In the genomic region with DNA sequence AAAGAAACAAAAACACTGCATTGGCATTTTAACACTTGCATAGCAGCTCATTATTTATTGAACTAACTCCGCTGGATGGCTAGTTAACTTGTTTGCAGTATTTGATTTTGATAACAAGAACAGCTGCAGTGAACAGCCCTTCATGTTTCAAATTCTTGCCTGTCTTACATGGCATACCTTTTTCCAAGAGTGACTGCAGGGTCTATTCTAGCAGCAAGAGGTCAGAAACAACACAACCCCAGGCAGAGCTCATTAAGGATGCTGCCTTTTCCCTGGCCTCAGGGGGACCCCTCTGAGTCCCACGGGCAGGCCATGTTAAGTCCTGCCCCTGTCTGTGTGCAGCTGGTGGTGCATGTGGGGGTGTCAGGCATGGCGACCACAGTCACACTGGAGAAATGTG, we compare ENCODE assay signal across 29 cellular contexts. TPM values are rescaled to one million over a fixed set of nuclear protein-coding genes. Genes with fewer than 3 reads are reported as not detected.
DNase-seq lines count a peak whose midpoint lies in the region; ATAC-seq, FAIRE-seq and TF ChIP-seq lines count a peak whose summit lies in the region.
"Had no signal": no experiment of that assay in that cellular context is flagged by ENCODE, and none has a peak within 500 bp of the region (broad histone marks: within the 10 kb centered on the region; RNA-seq: fewer than 3 reads in every experiment).

No MANE protein-coding gene starts in this region.

- H3K4me1 ChIP-seq in HEK293 (ENCODE audit: control insufficient read depth, insufficient read depth, low read length) (no peaks in the 10 kb centered on the region), adrenal gland (replicated peaks in 1 of 2) (peaks cover 0 to 9% of the 10 kb centered on the region in 2 donors), HepG2 (ENCODE audit: insufficient read depth, low read length) (peaks cover 32% of the 10 kb centered on the region), pancreas (peaks cover 0 to 10% (median 8%) of the 10 kb centered on the region in 3 donors)
- H3K4me1 ChIP-seq: A549 had no signal

- H3K27me3 Mint-ChIP-seq in HFFc6 (ENCODE audit: insufficient read depth), result no peaks in the 10 kb centered on the region

- no peak for TF ChIP-seq POLR2A in adrenal gland (IDR thresholded peaks at IDR 0.05)
- TF ChIP-seq POLR2A in HepG2 (IDR thresholded peaks at IDR 0.05; ENCODE audit: insufficient read depth in 1 of 2, low read depth in 2 of 2, low read length in 2 of 2), result no peak

- no peak for DNase-seq in adrenal gland
- no peak for DNase-seq in HepG2 (ENCODE audit: low spot score)
- no peak for DNase-seq in pancreas
- no peak for DNase-seq in A172 (ENCODE audit: low spot score)
- no peak for DNase-seq in NCI-H2081 (lab: John Stamatoyannopoulos, UW)
- no peak for DNase-seq in brain microvascular endothelial cell
- DNase-seq in HFFc6, result no peak
- DNase-seq: C1 segment of cervical spinal cord; CD8-positive, alpha-beta T cell; DMS 273 treated with DMSO at 0.1 percent for 48 hours; DMS79; EL; GDM1; GM23248; H9; KBM-7; NCI-H1105 treated with DMSO at 0.1 percent for 48 hours; NCI-H146; NCI-H2029 treated with DMSO at 0.1 percent for 48 hours; NCI-H2227 treated with DMSO at 0.1 percent for 48 hours; NCI-H526 treated with DMSO at 0.1 percent for 48 hours; SK-N-SH had no signal

- no peaks in the 10 kb centered on the region for H4K20me1 ChIP-seq in HepG2 (ENCODE audit: insufficient read depth, low read length)

- peaks cover 3% of the 10 kb centered on the region; the same call in 1 of the 2 replicates for H3K9me3 Mint-ChIP-seq in HFFc6
- H3K9me3 Mint-ChIP-seq: CD8-positive, alpha-beta T cell; H9 had no signal

- TF ChIP-seq EP300 in HepG2 (IDR thresholded peaks at IDR 0.05; ENCODE audit: low read depth in 2 of 2, low read length in 2 of 2), result no peak
- no peak for TF ChIP-seq EP300 in HepG2 (CRISPR knock-in tag; IDR thresholded peaks at IDR 0.05; ENCODE audit: borderline replicate concordance)

- H3K4me3 ChIP-seq in HEK293 (ENCODE audit: low read depth, low read length) (no peak overlapping the region), adrenal gland (no peak overlapping the region), HepG2 (replicated peaks in 1 of 3; ENCODE audit: insufficient read depth in 1 of 3, low read depth in 2 of 3, low read length in 3 of 3) (no peak overlapping the region), pancreas (no peak overlapping the region), brain microvascular endothelial cell (ENCODE audit: low read depth, low read length) (no peak overlapping the region)
- H3K4me3 ChIP-seq: A549, GM12878, GM23248 had no signal

- BruUV-seq in HepG2 (replicated peaks; lab: Mats Ljungman, UMichigan), result no TSS peak

- no peak for TF ChIP-seq RAD21 in HepG2 (CRISPR knock-in tag; IDR thresholded peaks at IDR 0.05)

- intact Hi-C loops in adrenal gland (cut with DNase I), result no loop called here
- intact Hi-C loops in HepG2 (cut with micrococcal nuclease; ENCODE audit: unreplicated experiment), result no loop called here
- intact Hi-C loops in pancreas (cut with DNase I), result no loop called here

- CTCF ChIA-PET in HEK293 (lab: Yijun Ruan, JAX) (interaction anchor here (0.6 kb wide), 1 partner anchor 32 kb away, joined by 4 read pairs; no protein-coding TSS in a partner anchor), HepG2 (lab: Yijun Ruan, JAX; ENCODE audit: low intra/inter-chr PET ratio, low total read pairs) (interaction anchor here (0.9 to 1.1 kb wide), 2 partner anchors 28 to 30 kb away, joined by 3 read pairs; a partner anchor contains a TSS)

- no peak overlapping the region for H3K4me2 ChIP-seq in HepG2 (ENCODE audit: low read depth, low read length)
- H3K4me2 ChIP-seq: A549, SK-N-SH had no signal

- peaks cover 11% of the 10 kb centered on the region for H3K4me1 Mint-ChIP-seq in HFFc6 (ENCODE audit: low read depth)
- H3K4me1 Mint-ChIP-seq: H9 had no signal

- peaks cover 0 to 26% of the 10 kb centered on the region in 2 experiments; a peak in 2 of 3 replicates for H3K36me3 ChIP-seq in HEK293 (ENCODE audit: control insufficient read depth in 2 of 2, insufficient read depth in 1 of 2, low read length in 2 of 2)
- peaks cover 0 to 61% of the 10 kb centered on the region in 2 donors for H3K36me3 ChIP-seq in adrenal gland (replicated peaks in 1 of 2)
- H3K36me3 ChIP-seq in HepG2 (replicated peaks in 1 of 2; ENCODE audit: control insufficient read depth in 1 of 2, insufficient read depth in 2 of 2, low read length in 2 of 2), result peaks cover 22 to 60% of the 10 kb centered on the region in 2 experiments
- peaks cover 0 to 23% (median 4%) of the 10 kb centered on the region in 3 donors for H3K36me3 ChIP-seq in pancreas
- H3K36me3 ChIP-seq in brain microvascular endothelial cell (replicated peaks), result peaks cover 12% of the 10 kb centered on the region

- no peak overlapping the region for H2AFZ ChIP-seq in HepG2 (ENCODE audit: low read length)
- H2AFZ ChIP-seq: GM23248 had no signal

- no peaks in the 10 kb centered on the region for H3K79me2 ChIP-seq in HepG2 (ENCODE audit: insufficient read depth, low read length)

- H3K9me3 ChIP-seq in HEK293 (ENCODE audit: control insufficient read depth, insufficient read depth, low read depth, low read length) (no peaks in the 10 kb centered on the region), adrenal gland (replicated peaks in 1 of 3) (no peaks in the 10 kb centered on the region), HepG2 (ENCODE audit: low read length) (no peaks in the 10 kb centered on the region), pancreas (no peaks in the 10 kb centered on the region)
- H3K9me3 ChIP-seq: SK-N-SH had no signal

- WGBS in adrenal gland, 4 donors, result 93 to 100% (median 97%) methylated on average over 2 to 3 of the region's 3 CpGs
- WGBS in HepG2 (ENCODE audit: low lambda C conversion rate), result 100% methylated on average over 1 of the region's 3 CpGs
- WGBS in pancreas, 2 donors, result 76% methylated on average over 3 of the region's 3 CpGs

- no peak overlapping the region for H3K9ac ChIP-seq in HepG2 (ENCODE audit: insufficient read depth, low read depth, low read length)
- H3K9ac ChIP-seq: GM23248, SK-N-SH had no signal

- POLR2A ChIA-PET in HEK293 (lab: Yijun Ruan, JAX) (no interaction called here), HepG2 (lab: Yijun Ruan, JAX) (interaction anchor here (0.6 to 2.0 kb wide), 5 partner anchors 23 to 41 kb away, joined by 3 to 20 read pairs (median 4); a partner anchor contains a TSS)

- H3K27me3 ChIP-seq in adrenal gland, result no peaks in the 10 kb centered on the region
- H3K27me3 ChIP-seq in HepG2 (ENCODE audit: control insufficient read depth in 1 of 2, insufficient read depth in 2 of 2, low read length in 2 of 2), result no peaks in the 10 kb centered on the region; a peak in 1 of 5 replicates
- H3K27me3 ChIP-seq in pancreas, result no peaks in the 10 kb centered on the region
- H3K27me3 ChIP-seq in brain microvascular endothelial cell (replicated peaks), result no peaks in the 10 kb centered on the region

- in situ Hi-C loops in HepG2 (cut with HindIII; ENCODE audit: extremely low pct_ligation_motif_present, low pct_unique_long_range_greater_than_20kb), result no loop called here
- in situ Hi-C loops in brain microvascular endothelial cell (cut with HindIII; ENCODE audit: low pct_ligation_motif_present, low sequenced_read_pairs), result no loop called here

- TF ChIP-seq CTCF in HEK293 (tag by site-specific recombination; IDR thresholded peaks at IDR 0.05) (no peak), adrenal gland (IDR thresholded peaks at IDR 0.05) (no peak), HepG2 (CRISPR knock-in tag; IDR thresholded peaks at IDR 0.05) (no peak), pancreas (IDR thresholded peaks at IDR 0.05) (no peak), brain microvascular endothelial cell (IDR thresholded peaks at IDR 0.05; ENCODE audit: low read depth, low read length, missing control alignments) (no peak), HFFc6 (IDR thresholded peaks at IDR 0.05) (no peak)

- no peak overlapping the region for H3K27ac Mint-ChIP-seq in HFFc6
- H3K27ac Mint-ChIP-seq: CD8-positive, alpha-beta T cell; H9 had no signal

- H3K27ac ChIP-seq in HEK293 (ENCODE audit: extremely low read depth, low read depth, low read length) (no peak overlapping the region), adrenal gland (peak overlapping the region in 3 of 5 donors; percentile 43 to 82 (median 60)), HepG2 (ENCODE audit: extremely low read length, insufficient read depth, low read length) (peak overlapping the region; percentile 32), pancreas (peak overlapping the region in 1 of 4 donors; percentile 50), brain microvascular endothelial cell (no peak overlapping the region)
- H3K27ac ChIP-seq: GM23248 had no signal

- ATAC-seq in HepG2, result peak; percentile 52
- peak in 3 of 4 donors; percentile 4 to 15 (median 14) for ATAC-seq in pancreas
- ATAC-seq: A549; CD8-positive, alpha-beta T cell; GM12878 had no signal

- no peak for FAIRE-seq in HepG2 (lab: Jason Lieb, UNC)
- FAIRE-seq in pancreas (lab: Jason Lieb, UNC), result no peak
- FAIRE-seq: A549, GM12878 had no signal

- peaks cover 49% of the 10 kb centered on the region for H3K36me3 Mint-ChIP-seq in HFFc6 (ENCODE audit: low read depth)

- H3K4me3 Mint-ChIP-seq in HFFc6, result no peak overlapping the region
- H3K4me3 Mint-ChIP-seq: CD8-positive, alpha-beta T cell; H9 had no signal

RNA-seq across cellular contexts. Expression of a gene that starts 16.6 kb away (rescaled TPM):
- total RNA-seq in adrenal gland, result 10 to 100 TPM; 31.6 to 89.2 (median 58.6) TPM
- polyA plus RNA-seq in adrenal gland, result 10 to 100 TPM; 20.3 to 46.1 (median 21.1) TPM
- total RNA-seq in HepG2 (2016; rRNA removed; fragmentation: Illumina TruSeq; extraction: Trizol), result 56.6 and 57.7 TPM in 2 replicates
- 13.1 and 14.4 TPM in 2 replicates for total RNA-seq in HepG2 (2016; cell fraction: cytosol; rRNA removed; fragmentation: Illumina TruSeq; extraction: Trizol; ENCODE audit: low read depth)
- 51.1 and 64.9 TPM in 2 replicates for total RNA-seq in HepG2 (2016; cell fraction: insoluble cytoplasmic fraction; rRNA removed; fragmentation: Illumina TruSeq; extraction: Trizol)
- 36.0 and 36.7 TPM in 2 replicates for total RNA-seq in HepG2 (2016; cell fraction: membrane; rRNA removed; fragmentation: Illumina TruSeq; extraction: Trizol)
- 30.3 and 33.5 TPM in 2 replicates for total RNA-seq in HepG2 (2016; cell fraction: nucleus; rRNA removed; fragmentation: Illumina TruSeq; extraction: Trizol)
- polyA plus RNA-seq in HepG2 (2011; rRNA removed), result 53.1 and 64.3 TPM in 2 replicates
- polyA plus RNA-seq in HepG2 (2011; cell fraction: cytosol; rRNA removed), result 37.2 and 38.6 TPM in 2 replicates
- polyA plus RNA-seq in HepG2 (2011; cell fraction: nucleus; rRNA removed), result 97.0 and 102 TPM in 2 replicates
- polyA plus RNA-seq in HepG2 (2012), result 26.8 and 28.6 TPM in 2 replicates
- polyA plus RNA-seq in HepG2 (2016; cell fraction: cytosol; fragmentation: Illumina TruSeq; extraction: Trizol; ENCODE audit: low read depth), result 15.6 and 16.2 TPM in 2 replicates
- 40.6 and 44.1 TPM in 2 replicates for polyA plus RNA-seq in HepG2 (2016; cell fraction: insoluble cytoplasmic fraction; fragmentation: Illumina TruSeq; extraction: Trizol; ENCODE audit: low read depth)
- 22.8 and 23.5 TPM in 2 replicates for polyA plus RNA-seq in HepG2 (2016; cell fraction: membrane; fragmentation: Illumina TruSeq; extraction: Trizol; ENCODE audit: low read depth)
- 51.1 and 66.5 TPM in 2 replicates for polyA plus RNA-seq in HepG2 (2016; cell fraction: nucleus; fragmentation: Illumina TruSeq; extraction: Trizol; ENCODE audit: insufficient read depth, low read depth)
- 22.4 and 187 TPM in 2 replicates for polyA minus RNA-seq in HepG2 (2011; rRNA and poly(A)+ RNA removed; ENCODE audit: low replicate concordance)
- 44.1 and 52.6 TPM in 2 replicates for polyA minus RNA-seq in HepG2 (2011; cell fraction: cytosol; rRNA and poly(A)+ RNA removed)
- polyA minus RNA-seq in HepG2 (2011; cell fraction: nucleus; rRNA and poly(A)+ RNA removed), result 46.4 and 57.7 TPM in 2 replicates
- 10 to 100 TPM; 32.9 to 44.4 (median 37.1) TPM for total RNA-seq in pancreas
- 10 to 100 TPM; 10.4 to 20.7 TPM for polyA plus RNA-seq in pancreas
- total RNA-seq in A172 (2014; rRNA removed; shearing (Covaris generic)), result 14.6 and 19.1 TPM in 2 replicates
- 10 to 100 TPM; 30.5 to 54.1 (median 32.4) TPM for total RNA-seq in HFFc6 (2021; fragmentation: NEBNext Ultra II Directional; extraction: Animal tissue kit (Norgen Biotek cat#: 25700))

RNA-seq across cellular contexts. Expression of a gene that starts 28.9 kb away (rescaled TPM):
- total RNA-seq in adrenal gland (10 to 100 TPM in 4 of 8 donors, 1 to 10 TPM in 3, under 1 TPM in 1; 0.90 to 29.2 (median 9.0) TPM), HepG2 (2016; rRNA removed; fragmentation: Illumina TruSeq; extraction: Trizol) (43.0 and 146 TPM in 2 replicates), pancreas (100 to 1,000 TPM in 2 of 6 donors, 10 to 100 TPM in 4; 33.3 to 277 (median 43.5) TPM)
- polyA plus RNA-seq in adrenal gland (1 to 10 TPM in 2 of 3 donors, under 1 TPM in 1; 0.33 to 5.3 (median 2.6) TPM), HepG2 (2011; rRNA removed) (422 and 537 TPM in 2 replicates), pancreas (10 to 100 TPM; 28.1 to 57.7 TPM)
- total RNA-seq in HepG2 (2016; cell fraction: cytosol; rRNA removed; fragmentation: Illumina TruSeq; extraction: Trizol; ENCODE audit: low read depth), result 42.0 and 45.2 TPM in 2 replicates
- total RNA-seq in HepG2 (2016; cell fraction: insoluble cytoplasmic fraction; rRNA removed; fragmentation: Illumina TruSeq; extraction: Trizol), result 37.4 and 148 TPM in 2 replicates
- 53.4 and 57.4 TPM in 2 replicates for total RNA-seq in HepG2 (2016; cell fraction: membrane; rRNA removed; fragmentation: Illumina TruSeq; extraction: Trizol)
- 112 and 139 TPM in 2 replicates for total RNA-seq in HepG2 (2016; cell fraction: nucleus; rRNA removed; fragmentation: Illumina TruSeq; extraction: Trizol)
- polyA plus RNA-seq in HepG2 (2011; cell fraction: cytosol; rRNA removed), result 539 and 794 TPM in 2 replicates
- 1,510 and 1,558 TPM in 2 replicates for polyA plus RNA-seq in HepG2 (2011; cell fraction: nucleus; rRNA removed)
- 229 and 758 TPM in 2 replicates for polyA plus RNA-seq in HepG2 (2012)
- 22.2 and 24.9 TPM in 2 replicates for polyA plus RNA-seq in HepG2 (2016; cell fraction: cytosol; fragmentation: Illumina TruSeq; extraction: Trizol; ENCODE audit: low read depth)
- 49.2 and 57.0 TPM in 2 replicates for polyA plus RNA-seq in HepG2 (2016; cell fraction: insoluble cytoplasmic fraction; fragmentation: Illumina TruSeq; extraction: Trizol; ENCODE audit: low read depth)
- polyA plus RNA-seq in HepG2 (2016; cell fraction: membrane; fragmentation: Illumina TruSeq; extraction: Trizol; ENCODE audit: low read depth), result 30.8 and 31.5 TPM in 2 replicates
- polyA plus RNA-seq in HepG2 (2016; cell fraction: nucleus; fragmentation: Illumina TruSeq; extraction: Trizol; ENCODE audit: insufficient read depth, low read depth), result 315 and 334 TPM in 2 replicates
- polyA minus RNA-seq in HepG2 (2011; rRNA and poly(A)+ RNA removed; ENCODE audit: low replicate concordance), result 4.5 and 440 TPM in 2 replicates
- polyA minus RNA-seq in HepG2 (2011; cell fraction: cytosol; rRNA and poly(A)+ RNA removed), result 366 and 433 TPM in 2 replicates
- polyA minus RNA-seq in HepG2 (2011; cell fraction: nucleus; rRNA and poly(A)+ RNA removed), result 115 and 151 TPM in 2 replicates
- 89.8 and 93.9 TPM in 2 replicates for total RNA-seq in A172 (2014; rRNA removed; shearing (Covaris generic))
- total RNA-seq in HFFc6 (2021; fragmentation: NEBNext Ultra II Directional; extraction: Animal tissue kit (Norgen Biotek cat#: 25700)), result 10 to 100 TPM; 21.3 to 36.9 (median 24.9) TPM
- total RNA-seq: CD8-positive, alpha-beta T cell had no signal

RNA-seq across cellular contexts. Expression of a gene that starts 34.2 kb away (rescaled TPM):
- total RNA-seq in adrenal gland (100 to 1,000 TPM; 107 to 290 (median 161) TPM), HepG2 (2016; rRNA removed; fragmentation: Illumina TruSeq; extraction: Trizol) (166 and 188 TPM in 2 replicates), pancreas (10 to 100 TPM; 16.5 to 39.0 (median 33.4) TPM)
- polyA plus RNA-seq in adrenal gland (100 to 1,000 TPM; 105 to 195 (median 120) TPM), HepG2 (2011; rRNA removed) (65.8 and 66.8 TPM in 2 replicates), pancreas (10 to 100 TPM; 65.9 to 67.9 TPM)
- total RNA-seq in HepG2 (2016; cell fraction: cytosol; rRNA removed; fragmentation: Illumina TruSeq; extraction: Trizol; ENCODE audit: low read depth), result 129 and 159 TPM in 2 replicates
- 185 and 208 TPM in 2 replicates for total RNA-seq in HepG2 (2016; cell fraction: insoluble cytoplasmic fraction; rRNA removed; fragmentation: Illumina TruSeq; extraction: Trizol)
- 248 and 299 TPM in 2 replicates for total RNA-seq in HepG2 (2016; cell fraction: membrane; rRNA removed; fragmentation: Illumina TruSeq; extraction: Trizol)
- total RNA-seq in HepG2 (2016; cell fraction: nucleus; rRNA removed; fragmentation: Illumina TruSeq; extraction: Trizol), result 62.8 and 69.8 TPM in 2 replicates
- polyA plus RNA-seq in HepG2 (2011; cell fraction: cytosol; rRNA removed), result 97.1 and 133 TPM in 2 replicates
- 51.8 and 54.0 TPM in 2 replicates for polyA plus RNA-seq in HepG2 (2011; cell fraction: nucleus; rRNA removed)
- 62.7 and 78.9 TPM in 2 replicates for polyA plus RNA-seq in HepG2 (2012)
- 166 and 238 TPM in 2 replicates for polyA plus RNA-seq in HepG2 (2016; cell fraction: cytosol; fragmentation: Illumina TruSeq; extraction: Trizol; ENCODE audit: low read depth)
- 205 and 220 TPM in 2 replicates for polyA plus RNA-seq in HepG2 (2016; cell fraction: insoluble cytoplasmic fraction; fragmentation: Illumina TruSeq; extraction: Trizol; ENCODE audit: low read depth)
- 217 and 267 TPM in 2 replicates for polyA plus RNA-seq in HepG2 (2016; cell fraction: membrane; fragmentation: Illumina TruSeq; extraction: Trizol; ENCODE audit: low read depth)
- 105 and 120 TPM in 2 replicates for polyA plus RNA-seq in HepG2 (2016; cell fraction: nucleus; fragmentation: Illumina TruSeq; extraction: Trizol; ENCODE audit: insufficient read depth, low read depth)
- 40.8 and 88.8 TPM in 2 replicates for polyA minus RNA-seq in HepG2 (2011; rRNA and poly(A)+ RNA removed; ENCODE audit: low replicate concordance)
- 24.9 and 32.6 TPM in 2 replicates for polyA minus RNA-seq in HepG2 (2011; cell fraction: cytosol; rRNA and poly(A)+ RNA removed)
- polyA minus RNA-seq in HepG2 (2011; cell fraction: nucleus; rRNA and poly(A)+ RNA removed), result 13.4 and 14.2 TPM in 2 replicates
- 403 and 478 TPM in 2 replicates for total RNA-seq in A172 (2014; rRNA removed; shearing (Covaris generic))
- 100 to 1,000 TPM; 175 to 217 (median 202) TPM for total RNA-seq in HFFc6 (2021; fragmentation: NEBNext Ultra II Directional; extraction: Animal tissue kit (Norgen Biotek cat#: 25700))

RNA-seq across cellular contexts. Expression of a gene that starts 40.4 kb away (rescaled TPM):
- total RNA-seq in adrenal gland, result 10 to 100 TPM in 7 of 8 donors, 1 to 10 TPM in 1; 8.7 to 38.2 (median 22.5) TPM
- polyA plus RNA-seq in adrenal gland, result 10 to 100 TPM in 1 of 3 donors, 1 to 10 TPM in 2; 5.1 to 18.4 (median 8.5) TPM
- 0.13 TPM in 1 of 2 replicates, not detected in the other for total RNA-seq in HepG2 (2016; rRNA removed; fragmentation: Illumina TruSeq; extraction: Trizol)
- 0.20 TPM in 1 of 2 replicates, not detected in the other for total RNA-seq in HepG2 (2016; cell fraction: cytosol; rRNA removed; fragmentation: Illumina TruSeq; extraction: Trizol; ENCODE audit: low read depth)
- total RNA-seq in HepG2 (2016; cell fraction: insoluble cytoplasmic fraction; rRNA removed; fragmentation: Illumina TruSeq; extraction: Trizol), result 0.11 TPM in 1 of 2 replicates, not detected in the other
- 0.17 and 0.19 TPM in 2 replicates for total RNA-seq in HepG2 (2016; cell fraction: membrane; rRNA removed; fragmentation: Illumina TruSeq; extraction: Trizol)
- 0.25 TPM in 1 of 2 replicates, not detected in the other for total RNA-seq in HepG2 (2016; cell fraction: nucleus; rRNA removed; fragmentation: Illumina TruSeq; extraction: Trizol)
- polyA plus RNA-seq in HepG2 (2011; rRNA removed), result 0.53 and 0.85 TPM in 2 replicates
- polyA plus RNA-seq in HepG2 (2011; cell fraction: cytosol; rRNA removed), result 0.66 and 0.68 TPM in 2 replicates
- polyA plus RNA-seq in HepG2 (2011; cell fraction: nucleus; rRNA removed), result 0.16 and 0.35 TPM in 2 replicates
- 0.11 and 0.13 TPM in 2 replicates for polyA plus RNA-seq in HepG2 (2012)
- polyA plus RNA-seq in HepG2 (2016; cell fraction: cytosol; fragmentation: Illumina TruSeq; extraction: Trizol; ENCODE audit: low read depth), result 0.05 TPM in 1 of 2 replicates, not detected in the other
- polyA plus RNA-seq in HepG2 (2016; cell fraction: insoluble cytoplasmic fraction; fragmentation: Illumina TruSeq; extraction: Trizol; ENCODE audit: low read depth), result 0.12 and 0.15 TPM in 2 replicates
- 0.13 TPM in 1 of 2 replicates, not detected in the other for polyA plus RNA-seq in HepG2 (2016; cell fraction: membrane; fragmentation: Illumina TruSeq; extraction: Trizol; ENCODE audit: low read depth)
- polyA plus RNA-seq in HepG2 (2016; cell fraction: nucleus; fragmentation: Illumina TruSeq; extraction: Trizol; ENCODE audit: insufficient read depth, low read depth), result not detected in 2 replicates
- polyA minus RNA-seq in HepG2 (2011; rRNA and poly(A)+ RNA removed; ENCODE audit: low replicate concordance), result 0.60 TPM in 1 of 2 replicates, not detected in the other
- polyA minus RNA-seq in HepG2 (2011; cell fraction: cytosol; rRNA and poly(A)+ RNA removed), result 0.40 and 0.70 TPM in 2 replicates
- polyA minus RNA-seq in HepG2 (2011; cell fraction: nucleus; rRNA and poly(A)+ RNA removed), result 0.25 TPM in 1 of 2 replicates, not detected in the other
- 1 to 10 TPM in 3 of 6 donors, under 1 TPM in 3; 0.14 to 6.1 (median 1.2) TPM for total RNA-seq in pancreas
- polyA plus RNA-seq in pancreas, result 1 to 10 TPM in 1 of 2 donors, under 1 TPM in 1; 0.85 to 1.0 TPM
- 0.07 TPM in 1 of 2 replicates, not detected in the other for total RNA-seq in A172 (2014; rRNA removed; shearing (Covaris generic))
- not detected for total RNA-seq in HFFc6 (2021; fragmentation: NEBNext Ultra II Directional; extraction: Animal tissue kit (Norgen Biotek cat#: 25700))
- total RNA-seq: GM23248, H9, HT-29, LHCN-M2, MCF 10A, NCI-H460 had no signal
- polyA plus RNA-seq: A549, GM23248, SK-N-SH had no signal

Comparison
In these comparisons a context has a peak if more than half of its experiments do, and no peak if none do; other contexts are left out.
1. H3K27ac ChIP-seq: peak in adrenal gland (3 of 5) and HepG2 (single experiment); none in HEK293 (single experiment) and brain microvascular endothelial cell (single experiment).